In genomic region chr11:126152586-126152985, GRCh38 we compare ENCODE assay signal across 26 cellular contexts.
"Had no signal": no experiment of that assay in that cellular context is flagged by ENCODE, and none has a peak within 500 bp of the region (broad histone marks: within the 10 kb centered on the region; RNA-seq: fewer than 3 reads in every experiment).

No MANE protein-coding gene starts in this region.

- H3K27me3 ChIP-seq: gastrocnemius medialis, right lobe of liver, tibial nerve had no signal

- H3K4me1 Mint-ChIP-seq: activated B cell treated with CpG ODN at 0.5 μM for 24 hours; activated CD4-positive, alpha-beta T cell treated with anti-CD3 and anti-CD28 coated beads for 36 hours; activated naive CD8-positive, alpha-beta T cell treated with anti-CD3 and anti-CD28 coated beads for 36 hours had no signal

- H3K27ac Mint-ChIP-seq: activated B cell treated with CpG ODN at 0.5 μM for 24 hours; activated CD4-positive, alpha-beta T cell treated with anti-CD3 and anti-CD28 coated beads for 36 hours; activated naive CD8-positive, alpha-beta T cell treated with anti-CD3 and anti-CD28 coated beads for 36 hours; activated T-helper 2 cell treated with anti-CD3 and anti-CD28 coated beads, Interferon-gamma antibody, Interleukin-2, Interleukin-4, amounts not matched to agents 10 μg/mL and 5 μg/mL and 100 μg/mL, durations not matched to agents 14 hours and 24 hours and 36 hours; stimulated activated effector memory CD8-positive, alpha-beta T cell treated with anti-CD3 and anti-CD28 coated beads, Interleukin-12 subunit alpha, Interleukin-12 subunit beta, amount 100 ng/mL, for 72 hours; stimulated activated naive CD8-positive, alpha-beta T cell treated with anti-CD3 and anti-CD28 coated beads, Interleukin-15, amount 100 ng/mL, for 72 hours; T-helper 1 cell treated with Interleukin-12 subunit alpha and Interleukin-12 subunit beta and Interleukin-4 antibody, amounts not matched to agents 30 μg/mL and 1 μg/mL, for 36 hours had no signal

- H3K36me3 Mint-ChIP-seq: stimulated activated effector memory CD8-positive, alpha-beta T cell treated with anti-CD3 and anti-CD28 coated beads, Interleukin-12 subunit alpha, Interleukin-12 subunit beta, amount 100 ng/mL, for 72 hours had no signal

- ATAC-seq: activated CD4-positive, alpha-beta T cell treated with anti-CD3 and anti-CD28 coated beads for 36 hours; activated T-cell treated with anti-CD3 and anti-CD28 coated beads, Interleukin-2, amount 50 U/mL, for 4 hours; gastrocnemius medialis; left ventricle myocardium superior; right lobe of liver; stimulated activated effector memory CD8-positive, alpha-beta T cell treated with anti-CD3 and anti-CD28 coated beads, Interleukin-12 subunit alpha, Interleukin-12 subunit beta, amount 100 ng/mL, for 72 hours; stimulated activated naive CD8-positive, alpha-beta T cell treated with anti-CD3 and anti-CD28 coated beads, Interleukin-15, amount 100 ng/mL, for 72 hours had no signal

- H3K36me3 ChIP-seq: gastrocnemius medialis, right lobe of liver, tibial nerve had no signal

- H3K4me3 Mint-ChIP-seq: activated B cell treated with CpG ODN at 0.5 μM for 24 hours; activated CD4-positive, alpha-beta T cell treated with anti-CD3 and anti-CD28 coated beads for 36 hours; activated naive CD8-positive, alpha-beta T cell treated with anti-CD3 and anti-CD28 coated beads for 36 hours; activated T-cell treated with anti-CD3 and anti-CD28 coated beads, Interleukin-2, amount 50 U/mL, for 4 hours; stimulated activated effector memory CD8-positive, alpha-beta T cell treated with anti-CD3 and anti-CD28 coated beads, Interleukin-12 subunit alpha, Interleukin-12 subunit beta, amount 100 ng/mL, for 72 hours; stimulated activated naive CD8-positive, alpha-beta T cell treated with anti-CD3 and anti-CD28 coated beads, Interleukin-15, amount 100 ng/mL, for 72 hours; T-helper 1 cell treated with Interleukin-12 subunit alpha and Interleukin-12 subunit beta and Interleukin-4 antibody, amounts not matched to agents 30 μg/mL and 1 μg/mL, for 36 hours had no signal

- H3K9me3 ChIP-seq: gastrocnemius medialis, right lobe of liver had no signal

- DNase-seq: activated B cell treated with CpG ODN at 0.5 μM for 24 hours; activated CD4-positive, alpha-beta T cell treated with anti-CD3 and anti-CD28 coated beads for 36 hours; activated CD4-positive, alpha-beta T cell treated with anti-CD3 and anti-CD28 coated beads, Interleukin-2, amount 50 U/mL, for 4 hours; activated CD8-positive, alpha-beta memory T cell treated with anti-CD3 and anti-CD28 coated beads for 24 hours; activated CD8-positive, alpha-beta memory T cell treated with anti-CD3 and anti-CD28 coated beads, Interleukin-2, amount 50 U/mL, for 48 hours; activated naive CD4-positive, alpha-beta T cell treated with Interleukin-2 at 50 U/mL for 16 hours; activated naive CD8-positive, alpha-beta T cell treated with anti-CD3 and anti-CD28 coated beads for 36 hours; activated T-cell treated with anti-CD3 and anti-CD28 coated beads, Interleukin-2, amount 50 U/mL, for 4 hours; amniotic stem cell; cerebellar nuclear complex; cortex of kidney; gastrocnemius medialis; hippocampal formation; left ventricle myocardium superior; mammary epithelial cell; midbrain; nucleus accumbens; right lobe of liver; small intestine; stimulated activated CD4-positive, alpha-beta T cell treated with anti-CD3 and anti-CD28 coated beads, Interleukin-2, amount 100 ng/mL, for 24 hours; stimulated activated naive CD8-positive, alpha-beta T cell treated with anti-CD3 and anti-CD28 coated beads, Interleukin-15, amount 100 ng/mL, for 72 hours; T1000 had no signal

- H3K27ac ChIP-seq: gastrocnemius medialis, right lobe of liver, tibial nerve had no signal

- H3K4me1 ChIP-seq: gastrocnemius medialis had no signal

- H3K4me3 ChIP-seq: gastrocnemius medialis, right lobe of liver, tibial nerve had no signal
